Comparison of ENCODE assay signal across 8 cellular contexts in genomic region chr11:57711414-57712255, GRCh38. TPM values are rescaled to one million over a fixed set of nuclear protein-coding genes. Genes with fewer than 3 reads are reported as not detected.
A peak's percentile ranks its signal among the peaks of the same experiment; 100 is the strongest.
DNase-seq lines count a peak whose midpoint lies in the region; ATAC-seq and TF ChIP-seq lines count a peak whose summit lies in the region.

Gene MED19, minus strand, starts transcription at chr11:57712215. Its CDS starts 36 bp downstream, at chr11:57712179.

- peak within 1 kb of the TSS; percentile 85 to 91 (median 87) for H3K27ac ChIP-seq in upper lobe of left lung

- peak within 1 kb of the TSS; percentile 99 for H3K27ac Mint-ChIP-seq in activated naive CD8-positive, alpha-beta T cell

- no peaks in the 10 kb centered on the region for H3K36me3 Mint-ChIP-seq in activated naive CD8-positive, alpha-beta T cell

- TF ChIP-seq EP300 in upper lobe of left lung (IDR thresholded peaks at IDR 0.05) = no peak

- no peaks in the 10 kb centered on the region for H3K9me3 ChIP-seq in upper lobe of left lung

- TF ChIP-seq POLR2A in upper lobe of left lung (IDR thresholded peaks at IDR 0.05) = peak in 3 of 4 donors; percentile 45 to 62 (median 46)

- DNase-seq in GM03348 (ENCODE audit: low spot score) = peak; percentile 81
- DNase-seq in HFF-Myc (ENCODE audit: extremely low read depth, low read depth) = peak; percentile 49
- peak; percentile 65 for DNase-seq in MV-4-11 (lab: John Stamatoyannopoulos, UW)
- peak in 41 of 42 donors; percentile 58 to 95 (median 82) for DNase-seq in head of caudate nucleus
- peak; percentile 66 for DNase-seq in pons (ENCODE audit: low spot score)
- DNase-seq in upper lobe of left lung = peak; percentile 94 to 95

- peak within 1 kb of the TSS; percentile 100 for H3K4me3 ChIP-seq in HFF-Myc (replicated peaks; ENCODE audit: low read depth, low read length)
- H3K4me3 ChIP-seq in upper lobe of left lung = peak within 1 kb of the TSS; percentile 80 to 99 (median 92)

- TF ChIP-seq CTCF in HFF-Myc (IDR thresholded peaks at IDR 0.05; ENCODE audit: low read depth, low read length, missing control alignments) (no peak), upper lobe of left lung (IDR thresholded peaks at IDR 0.05) (peak in 1 of 6 experiments; percentile 4)

- H3K4me3 Mint-ChIP-seq in activated naive CD8-positive, alpha-beta T cell = peak within 1 kb of the TSS; percentile 99

- ATAC-seq in SK-N-SH treated with all-trans-retinoic acid at 6 μM for 48 hours (peak; percentile 70), upper lobe of left lung (ENCODE audit: low FRiP score in 2 of 2) (peak; percentile 73 to 85)

- no peaks in the 10 kb centered on the region for H3K9me3 Mint-ChIP-seq in activated naive CD8-positive, alpha-beta T cell (ENCODE audit: low read depth)

- H3K27me3 ChIP-seq in upper lobe of left lung = no peaks in the 10 kb centered on the region

- H3K4me1 ChIP-seq in upper lobe of left lung = peaks cover 29 to 49% (median 31%) of the 10 kb centered on the region in 4 donors

- intact Hi-C loops in head of caudate nucleus (cut with DNase I) = loop anchor here (5.0 to 10.0 kb wide), 3 partner anchors 44 to 147 kb away; partner anchors contain the start of genes UBE2L6 and ZDHHC5

- WGBS in upper lobe of left lung, 2 donors = 7% methylated on average over 21 to 51 of the region's 51 CpGs

- H3K36me3 ChIP-seq in upper lobe of left lung = peaks cover 0 to 3% (median under 1%) of the 10 kb centered on the region in 4 donors

- peaks cover 44% of the 10 kb centered on the region for H3K4me1 Mint-ChIP-seq in activated naive CD8-positive, alpha-beta T cell (ENCODE audit: low read depth)

- H3K27me3 Mint-ChIP-seq in activated naive CD8-positive, alpha-beta T cell = no peaks in the 10 kb centered on the region

TF ChIP-seq in SK-N-SH treated with all-trans-retinoic acid at 6 μM for 48 hours, 23 proteins besides CTCF, POLR2A, EP300 and RAD21:
- TF ChIP-seq RARB (CRISPR knock-in tag; IDR thresholded peaks at IDR 0.05) (no peak), GLIS3 (CRISPR knock-in tag; IDR thresholded peaks at IDR 0.05) (no peak), ZC3H10 (CRISPR knock-in tag; IDR thresholded peaks at IDR 0.05) (no peak), ZFP3 (CRISPR knock-in tag; IDR thresholded peaks at IDR 0.05) (no peak), OSR1 (CRISPR knock-in tag; IDR thresholded peaks at IDR 0.05) (no peak), ZNF8 (CRISPR knock-in tag; IDR thresholded peaks at IDR 0.05) (no peak), CSRNP3 (CRISPR knock-in tag; IDR thresholded peaks at IDR 0.05) (no peak), SNAI2 (CRISPR knock-in tag; IDR thresholded peaks at IDR 0.05) (no peak), CSDC2 (CRISPR knock-in tag; IDR thresholded peaks at IDR 0.05) (no peak)

RNA-seq across cellular contexts. Expression of gene MED19, which starts in this region (rescaled TPM):
- total RNA-seq in upper lobe of left lung = 10 to 100 TPM in 5 of 6 donors, 1 to 10 TPM in 1; 7.4 to 14.9 (median 13.5) TPM

Comparison
In these comparisons a context has a peak if more than half of its experiments do, and no peak if none do; other contexts are left out.
1. Peak in every context shown above with its lines: DNase-seq, ATAC-seq, H3K4me3 ChIP-seq and H3K27ac ChIP-seq.